Comparison of ENCODE assay signal across 20 cellular contexts in the genomic region with DNA sequence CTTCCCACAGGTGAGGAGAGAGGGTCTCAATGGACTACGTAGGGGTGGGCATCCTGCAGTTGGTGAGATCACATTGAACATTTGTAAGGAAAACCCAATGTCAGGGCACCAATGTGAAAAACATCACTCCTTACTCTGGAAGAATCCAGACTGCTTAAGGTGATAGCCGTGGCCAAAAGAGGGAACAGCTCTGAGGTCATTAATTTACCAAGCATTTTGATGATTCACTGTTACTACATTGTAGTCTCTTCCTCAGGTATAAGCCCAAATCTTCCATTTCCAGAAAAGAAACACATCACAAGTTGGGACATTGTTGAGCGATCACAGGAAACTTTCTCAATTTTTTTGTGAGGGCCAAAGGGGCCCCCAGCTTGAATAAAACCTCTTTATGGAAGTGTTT.
"Had no signal": no experiment of that assay in that cellular context is flagged by ENCODE, and none has a peak within 500 bp of the region (broad histone marks: within the 10 kb centered on the region; RNA-seq: fewer than 3 reads in every experiment).

No MANE protein-coding gene starts in this region.

- H3K36me3 ChIP-seq: gastrocnemius medialis, heart left ventricle, lower lobe of right lung, pancreas, stomach, thyroid gland, vagina had no signal

- DNase-seq: cortex of kidney; effector memory CD8-positive, alpha-beta T cell; gastrocnemius medialis; heart left ventricle; left colon; left ventricle myocardium superior; lower lobe of right lung; natural killer cell; occipital lobe; pancreas; stimulated activated CD4-positive, alpha-beta T cell treated with anti-CD3 and anti-CD28 coated beads, Interleukin-2, amount 100 ng/mL, for 24 hours; stimulated activated CD4-positive, alpha-beta T cell treated with anti-CD3 and anti-CD28 coated beads, Interleukin-4, amount 100 ng/mL, for 24 hours; stimulated activated naive CD4-positive, alpha-beta T cell treated with Interleukin-2 at 50 U/mL for 16 hours; stomach; thyroid gland; trophoblast cell had no signal

- ATAC-seq: effector memory CD8-positive, alpha-beta T cell; gastrocnemius medialis; heart left ventricle; left colon; left ventricle myocardium superior; lower lobe of right lung; natural killer cell; pancreas; sciatic nerve; stimulated activated effector memory CD8-positive, alpha-beta T cell treated with anti-CD3 and anti-CD28 coated beads, Interleukin-12 subunit alpha, Interleukin-12 subunit beta, amount 100 ng/mL, for 72 hours had no signal

- H3K27ac ChIP-seq: gastrocnemius medialis, heart left ventricle, hepatocyte, lower lobe of right lung, pancreas, stomach, thyroid gland, vagina had no signal

- H3K27me3 ChIP-seq: gastrocnemius medialis, heart left ventricle, hepatocyte, pancreas, stomach, thyroid gland, vagina had no signal

- H2AFZ ChIP-seq: hepatocyte had no signal

- H3K4me1 ChIP-seq: gastrocnemius medialis, heart left ventricle, lower lobe of right lung, thyroid gland, vagina had no signal

- H3K9me3 ChIP-seq: gastrocnemius medialis, heart left ventricle, lower lobe of right lung, pancreas, stomach, thyroid gland, vagina had no signal

- H3K4me2 ChIP-seq: hepatocyte had no signal

- H3K4me3 ChIP-seq: gastrocnemius medialis, heart left ventricle, hepatocyte, lower lobe of right lung, pancreas, stomach, thyroid gland, vagina had no signal
